Comparison of ENCODE assay signal across 18 cellular contexts in genomic region chr14:56235388-56235787, GRCh38.
DNase-seq lines count a peak whose midpoint lies in the region; ATAC-seq and TF ChIP-seq lines count a peak whose summit lies in the region.
"Had no signal": no experiment of that assay in that cellular context is flagged by ENCODE, and none has a peak within 500 bp of the region (broad histone marks: within the 10 kb centered on the region; RNA-seq: fewer than 3 reads in every experiment).

No MANE protein-coding gene starts in this region.

- H3K36me3 ChIP-seq in DND-41 (ENCODE audit: insufficient read depth, low read length) = 0 out of 2 replicates have a peak, but pooled peaks cover 4% of the 10 kb centered on the region

- peaks cover 14% of the 10 kb centered on the region; the same call in 1 of the 2 replicates for H3K4me1 ChIP-seq in DND-41 (ENCODE audit: insufficient read depth, low read length)

- peak overlapping the region; percentile 28; the same call in 1 of the 2 replicates for H3K27ac ChIP-seq in DND-41 (ENCODE audit: low read length)
- H3K27ac ChIP-seq: BLaER1, GM23248 had no signal

- H3K9me3 Mint-ChIP-seq in glutamatergic neuron (ENCODE audit: unreplicated experiment) = peaks cover 15% of the 10 kb centered on the region
- H3K9me3 Mint-ChIP-seq: CD4-positive, alpha-beta T cell had no signal

- H4K20me1 ChIP-seq in DND-41 (ENCODE audit: insufficient read depth, low read length) = peaks cover 10% of the 10 kb centered on the region; the same call in 1 of the 2 replicates

- DNase-seq in DND-41 (no peak), glutamatergic neuron (no peak), retina (peak; percentile 0), left lobe of liver (ENCODE audit: low spot score) (no peak), NOMO-1 treated with DMSO at 0.1 percent for 48 hours (lab: John Stamatoyannopoulos, UW; ENCODE audit: unreplicated experiment) (no peak), NCI-H510A (lab: John Stamatoyannopoulos, UW) (no peak)
- DNase-seq: Calu3; CD4-positive, alpha-beta T cell; CD8-positive, alpha-beta memory T cell; COR-L47; DMS53; DMS79 treated with DMSO at 0.1 percent for 48 hours; GM23248; H7; HCEC 1CT had no signal

- no peak overlapping the region for H2AFZ ChIP-seq in DND-41 (ENCODE audit: low read depth, low read length)
- H2AFZ ChIP-seq: GM23248 had no signal

- H3K27me3 ChIP-seq in DND-41 (ENCODE audit: insufficient read depth, low read length, poor library complexity) = no peaks in the 10 kb centered on the region
- H3K27me3 ChIP-seq: BLaER1 had no signal

- no peak overlapping the region for H3K4me2 ChIP-seq in DND-41 (ENCODE audit: insufficient read depth, low read length)

- ATAC-seq in DND-41 (ENCODE audit: insufficient read depth, low read depth) (no peak), left lobe of liver (no peak)

- no peak overlapping the region for H3K4me3 Mint-ChIP-seq in glutamatergic neuron (ENCODE audit: unreplicated experiment)
- H3K4me3 Mint-ChIP-seq: B cell; CD14-positive monocyte; CD4-positive, alpha-beta T cell; CD8-positive, alpha-beta memory T cell had no signal

- H3K4me1 Mint-ChIP-seq in glutamatergic neuron (ENCODE audit: low read depth, unreplicated experiment) = peaks cover 25% of the 10 kb centered on the region
- H3K4me1 Mint-ChIP-seq: B cell had no signal

- peaks cover 3% of the 10 kb centered on the region for H3K36me3 Mint-ChIP-seq in glutamatergic neuron (ENCODE audit: unreplicated experiment)

- TF ChIP-seq CTCF in DND-41 (IDR thresholded peaks at IDR 0.05; ENCODE audit: borderline replicate concordance, extremely low read depth, low read length, poor library complexity, severe bottlenecking) (no peak), glutamatergic neuron (IDR thresholded peaks at IDR 0.05; ENCODE audit: partially characterized antibody, unreplicated experiment) (no peak)

- H3K4me3 ChIP-seq in DND-41 (ENCODE audit: low read depth in 1 of 2, low read length in 2 of 2) = no peak overlapping the region
- H3K4me3 ChIP-seq: BLaER1, GM23248 had no signal

- peak overlapping the region; percentile 59 for H3K27ac Mint-ChIP-seq in glutamatergic neuron (ENCODE audit: unreplicated experiment)
- H3K27ac Mint-ChIP-seq: B cell; CD4-positive, alpha-beta T cell; CD8-positive, alpha-beta memory T cell had no signal

- no peaks in the 10 kb centered on the region for H3K9me3 ChIP-seq in DND-41 (ENCODE audit: insufficient read depth, low read length, severe bottlenecking)

- H3K9ac ChIP-seq in DND-41 (ENCODE audit: low read depth, low read length) = no peak overlapping the region
- H3K9ac ChIP-seq: BLaER1, GM23248 had no signal

- H3K27me3 Mint-ChIP-seq in glutamatergic neuron (ENCODE audit: unreplicated experiment) = peaks cover 10% of the 10 kb centered on the region
- H3K27me3 Mint-ChIP-seq: B cell; CD4-positive, alpha-beta T cell; CD8-positive, alpha-beta memory T cell had no signal

- H3K79me2 ChIP-seq in DND-41 (ENCODE audit: insufficient read depth, low read length) = peaks cover 56% of the 10 kb centered on the region
